ENCODE assay signal across 9 cellular contexts in genomic region chr12:92140919-92141536, GRCh38. TPM values are rescaled to one million over a fixed set of nuclear protein-coding genes. Genes with fewer than 3 reads are reported as not detected.
DNase-seq lines count a peak whose midpoint lies in the region; ATAC-seq and TF ChIP-seq lines count a peak whose summit lies in the region.
"Had no signal": no experiment of that assay in that cellular context is flagged by ENCODE, and none has a peak within 500 bp of the region (broad histone marks: within the 10 kb centered on the region; RNA-seq: fewer than 3 reads in every experiment).

No MANE protein-coding gene starts in this region.

- H3K4me1 Mint-ChIP-seq in natural killer cell: peaks cover 60 to 78% of the 10 kb centered on the region in 2 donors

- H3K4me2 ChIP-seq in BLaER1: peak overlapping the region; percentile 92

- peaks cover 67% of the 10 kb centered on the region for H3K4me1 ChIP-seq in BLaER1

- H3K4me3 ChIP-seq in BLaER1 (peak overlapping the region; percentile 100), LNCaP clone FGC (ENCODE audit: low read depth, low read length) (peak overlapping the region; percentile 78), coronary artery (peak overlapping the region; percentile 98)

- H4K20me1 ChIP-seq in BLaER1: peaks cover 96% of the 10 kb centered on the region

- H3K27ac ChIP-seq in BLaER1 (0 out of 2 replicates have a peak overlapping the region, but pooled peaks have one; percentile 32), coronary artery (peak overlapping the region; percentile 46 to 97)

- H3K9me3 ChIP-seq in BLaER1: no peaks in the 10 kb centered on the region; the same call in 1 of the 2 replicates

- H3K36me3 ChIP-seq in BLaER1: peaks cover 50% of the 10 kb centered on the region

- H3K27me3 Mint-ChIP-seq in natural killer cell (ENCODE audit: low read depth in 2 of 2): no peaks in the 10 kb centered on the region

- intact Hi-C loops in natural killer cell (cut with micrococcal nuclease): loop anchor here (1.0 to 10.0 kb wide), 5 partner anchors 9 to 756 kb away; no protein-coding TSS in a partner anchor

- H3K27me3 ChIP-seq in BLaER1: no peaks in the 10 kb centered on the region

- TF ChIP-seq CTCF in LNCaP clone FGC (IDR thresholded peaks at IDR 0.05; ENCODE audit: control insufficient read depth, extremely low read depth, insufficient read depth): no peak
- TF ChIP-seq CTCF in coronary artery (IDR thresholded peaks at IDR 0.05): no peak
- no peak for TF ChIP-seq CTCF in natural killer cell (IDR thresholded peaks at IDR 0.05)

- no peak for ATAC-seq in natural killer cell
- ATAC-seq in HG03280 (IDR thresholded peaks at IDR 0.05; ENCODE audit: unreplicated experiment): no peak

- H3K9ac ChIP-seq in BLaER1: peak overlapping the region; percentile 99

- peaks cover 47% of the 10 kb centered on the region for H3K36me3 Mint-ChIP-seq in natural killer cell

- DNase-seq in LNCaP clone FGC (ENCODE audit: low read depth): no peak
- DNase-seq in coronary artery (ENCODE audit: low spot score): no peak
- no peak for DNase-seq in natural killer cell
- DNase-seq in NCI-H510A treated with DMSO at 0.1 percent for 48 hours (lab: John Stamatoyannopoulos, UW): no peak
- DNase-seq in amygdala (lab: John Stamatoyannopoulos, UW): no peak
- DNase-seq in stimulated activated CD4-positive, alpha-beta T cell treated with anti-CD3 and anti-CD28 coated beads, Interleukin-2, amount 100 ng/mL, for 24 hours: no peak
- DNase-seq: cortex of kidney had no signal

- H3K4me3 Mint-ChIP-seq in natural killer cell: peak overlapping the region; percentile 88

- peak overlapping the region; percentile 98 to 99 for H3K27ac Mint-ChIP-seq in natural killer cell

- no peaks in the 10 kb centered on the region for H3K9me3 Mint-ChIP-seq in natural killer cell

RNA-seq across cellular contexts. Expression of gene BTG1, which starts 4.6 kb away (rescaled TPM):
- 1,000 to 10,000 TPM in 1 of 3 donors, 100 to 1,000 TPM in 2; 801 to 1,037 (median 830) TPM for total RNA-seq in natural killer cell
